26 cellular contexts compared by ENCODE assay signal in the genomic region with DNA sequence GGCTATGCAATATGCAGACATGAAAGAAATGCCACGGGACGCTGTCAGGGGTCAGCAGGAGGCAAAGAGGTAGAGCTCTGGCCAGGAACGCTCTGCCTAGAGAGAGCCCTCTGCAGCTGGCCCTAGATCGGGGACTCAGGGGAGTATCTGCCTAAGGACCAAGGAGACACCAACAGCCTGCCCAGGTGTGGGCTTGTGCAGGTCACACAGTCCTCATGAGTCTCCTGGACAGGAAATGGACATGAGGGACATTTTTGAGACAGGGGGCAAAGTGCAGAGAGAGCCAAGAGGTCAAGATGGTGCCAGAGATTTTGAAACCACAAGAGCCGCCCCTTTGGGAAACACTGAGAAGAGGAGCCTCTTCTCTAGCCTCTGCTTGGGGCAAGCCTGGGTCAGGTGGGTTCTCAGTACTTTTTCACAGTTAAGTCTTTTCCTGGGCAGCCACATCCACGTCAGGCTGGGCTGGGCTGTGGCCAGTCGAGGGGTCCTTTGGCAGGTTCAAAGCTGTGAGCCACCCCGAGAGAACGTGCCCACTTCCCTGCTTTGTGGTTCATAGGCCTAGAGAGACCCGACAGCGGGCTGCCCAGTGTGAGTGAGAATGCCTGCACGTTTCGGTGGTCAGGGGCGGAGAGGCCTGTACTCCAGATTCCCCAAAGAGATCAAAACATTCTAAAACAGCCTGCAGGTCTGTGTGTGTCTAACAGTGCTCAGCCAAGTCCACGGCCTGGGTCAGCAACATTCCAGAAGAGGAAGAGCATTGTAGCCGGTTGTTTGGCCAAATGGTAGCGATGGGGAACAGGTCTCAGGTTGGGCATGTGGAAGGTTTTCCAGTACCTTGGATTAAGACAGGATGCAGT.
"Had no signal": no experiment of that assay in that cellular context is flagged by ENCODE, and none has a peak within 500 bp of the region (broad histone marks: within the 10 kb centered on the region; RNA-seq: fewer than 3 reads in every experiment).

No MANE protein-coding gene starts in this region.

- H3K27ac Mint-ChIP-seq: activated CD4-positive, alpha-beta memory T cell treated with anti-CD3 and anti-CD28 coated beads for 36 hours; activated naive CD4-positive, alpha-beta T cell treated with anti-CD3 and anti-CD28 coated beads, Interleukin-2, amount 10 ng/mL, durations not matched to agents 7 days and 5 days; activated naive CD8-positive, alpha-beta T cell treated with anti-CD3 and anti-CD28 coated beads for 36 hours; T-helper 2 cell treated with Interferon-gamma antibody and Interleukin-4, amounts not matched to agents 5 μg/mL and 100 μg/mL, for 36 hours had no signal

- ATAC-seq: activated T-cell treated with anti-CD3 and anti-CD28 coated beads, Interleukin-2, amount 50 U/mL, for 4 hours; Panc1 had no signal

- H3K36me3 ChIP-seq: cardiac muscle cell, SJCRH30 had no signal

- DNase-seq: activated CD4-positive, alpha-beta memory T cell treated with anti-CD3 and anti-CD28 coated beads for 36 hours; activated CD4-positive, alpha-beta T cell treated with anti-CD3 and anti-CD28 coated beads, Interleukin-2, amount 50 U/mL, for 1 hour; activated CD8-positive, alpha-beta memory T cell treated with anti-CD3 and anti-CD28 coated beads, Interleukin-2, amount 50 U/mL, for 4 hours; activated effector memory CD4-positive, alpha-beta T cell treated with Interleukin-2 at 50 U/mL for 16 hours; activated naive CD4-positive, alpha-beta T cell treated with anti-CD3 and anti-CD28 coated beads, Interleukin-2, amount 10 ng/mL, durations not matched to agents 7 days and 5 days; activated naive CD8-positive, alpha-beta T cell treated with anti-CD3 and anti-CD28 coated beads for 36 hours; activated T-cell treated with anti-CD3 and anti-CD28 coated beads for 4 hours; activated T-cell treated with anti-CD3 and anti-CD28 coated beads, Interleukin-2, amount 50 U/mL, for 4 hours; amniotic stem cell; aorta; NCI-H1092 treated with DMSO at 0.1 percent for 48 hours; NCI-H1417; NCI-H146; NCI-H187 treated with DMSO at 0.1 percent for 48 hours; NCI-H2081 treated with DMSO at 0.1 percent for 48 hours; NCI-H345; NCI-H524 treated with DMSO at 0.1 percent for 48 hours; SHP77; SJCRH30 had no signal

- H3K4me1 Mint-ChIP-seq: activated naive CD4-positive, alpha-beta T cell treated with anti-CD3 and anti-CD28 coated beads, Interleukin-2, amount 10 ng/mL, durations not matched to agents 7 days and 5 days; activated naive CD8-positive, alpha-beta T cell treated with anti-CD3 and anti-CD28 coated beads for 36 hours had no signal

- H3K4me3 Mint-ChIP-seq: activated CD4-positive, alpha-beta memory T cell treated with anti-CD3 and anti-CD28 coated beads for 36 hours; activated naive CD4-positive, alpha-beta T cell treated with anti-CD3 and anti-CD28 coated beads, Interleukin-2, amount 10 ng/mL, durations not matched to agents 7 days and 5 days; activated naive CD8-positive, alpha-beta T cell treated with anti-CD3 and anti-CD28 coated beads for 36 hours; activated T-cell treated with anti-CD3 and anti-CD28 coated beads, Interleukin-2, amount 50 U/mL, for 4 hours; central memory CD8-positive, alpha-beta T cell; T-helper 2 cell treated with Interferon-gamma antibody and Interleukin-4, amounts not matched to agents 5 μg/mL and 100 μg/mL, for 36 hours had no signal

- H3K27me3 ChIP-seq: cardiac muscle cell, SJCRH30 had no signal

- H3K9me3 Mint-ChIP-seq: activated CD4-positive, alpha-beta memory T cell treated with anti-CD3 and anti-CD28 coated beads for 36 hours; activated naive CD4-positive, alpha-beta T cell treated with anti-CD3 and anti-CD28 coated beads, Interleukin-2, amount 10 ng/mL, durations not matched to agents 7 days and 5 days; activated naive CD8-positive, alpha-beta T cell treated with anti-CD3 and anti-CD28 coated beads for 36 hours; activated T-cell treated with anti-CD3 and anti-CD28 coated beads, Interleukin-2, amount 50 U/mL, for 4 hours; central memory CD8-positive, alpha-beta T cell; T-helper 2 cell treated with Interferon-gamma antibody and Interleukin-4, amounts not matched to agents 5 μg/mL and 100 μg/mL, for 36 hours had no signal

- H3K27me3 Mint-ChIP-seq: activated CD4-positive, alpha-beta memory T cell treated with anti-CD3 and anti-CD28 coated beads for 36 hours; activated naive CD4-positive, alpha-beta T cell treated with anti-CD3 and anti-CD28 coated beads, Interleukin-2, amount 10 ng/mL, durations not matched to agents 7 days and 5 days; activated naive CD8-positive, alpha-beta T cell treated with anti-CD3 and anti-CD28 coated beads for 36 hours; central memory CD8-positive, alpha-beta T cell had no signal

- H3K4me1 ChIP-seq: SJCRH30 had no signal

- H3K27ac ChIP-seq: cardiac muscle cell, KMS-11, SJCRH30, SK-N-MC had no signal

- H3K36me3 Mint-ChIP-seq: activated CD4-positive, alpha-beta memory T cell treated with anti-CD3 and anti-CD28 coated beads for 36 hours; activated naive CD4-positive, alpha-beta T cell treated with anti-CD3 and anti-CD28 coated beads, Interleukin-2, amount 10 ng/mL, durations not matched to agents 7 days and 5 days; activated naive CD8-positive, alpha-beta T cell treated with anti-CD3 and anti-CD28 coated beads for 36 hours had no signal

- H3K4me2 ChIP-seq: KMS-11 had no signal

- FAIRE-seq: TTC549 had no signal

- H3K9me3 ChIP-seq: SJCRH30 had no signal

- H3K4me3 ChIP-seq: cardiac muscle cell, SJCRH30, SK-N-MC had no signal

- H3K9ac ChIP-seq: KMS-11 had no signal
